ENCODE assay signal across 28 cellular contexts in genomic region chr3:171064461-171064860, GRCh38. TPM values are rescaled to one million over a fixed set of nuclear protein-coding genes. Genes with fewer than 3 reads are reported as not detected.
"Had no signal": no experiment of that assay in that cellular context is flagged by ENCODE, and none has a peak within 500 bp of the region (broad histone marks: within the 10 kb centered on the region; RNA-seq: fewer than 3 reads in every experiment).

No MANE protein-coding gene starts in this region.

- FAIRE-seq: bronchial epithelial cell had no signal

- ATAC-seq: activated CD4-positive, alpha-beta T cell treated with anti-CD3 and anti-CD28 coated beads for 36 hours; body of pancreas had no signal

- H2AFZ ChIP-seq: PC-9 had no signal

- DNase-seq: activated CD4-positive, alpha-beta memory T cell treated with anti-CD3 and anti-CD28 coated beads, Interleukin-2, amount 10 ng/mL, durations not matched to agents 7 days and 5 days; activated CD4-positive, alpha-beta T cell treated with anti-CD3 and anti-CD28 coated beads for 36 hours; activated CD4-positive, alpha-beta T cell treated with anti-CD3 and anti-CD28 coated beads, Interleukin-2, amount 50 U/mL, for 1 hour; activated CD8-positive, alpha-beta memory T cell treated with anti-CD3 and anti-CD28 coated beads, Interleukin-2, amount 50 U/mL, for 4 hours; activated naive CD4-positive, alpha-beta T cell treated with anti-CD3 and anti-CD28 coated beads, Interleukin-2, amount 50 U/mL, for 16 hours; activated naive CD8-positive, alpha-beta T cell treated with anti-CD3 and anti-CD28 coated beads, Interleukin-2, amount 10 ng/mL, durations not matched to agents 7 days and 5 days; activated T-cell treated with anti-CD3 and anti-CD28 coated beads, Interleukin-2, amount 50 U/mL, for 1 hour; adrenal gland; anterior cingulate cortex; body of pancreas; central memory CD4-positive, alpha-beta T cell; KG1; NCI-H1105; NCI-H1436; NCI-H1694 treated with DMSO at 0.1 percent for 48 hours; NCI-H2081; NCI-H446; NCI-H524; PC-9; SK-N-SH; T-helper 1 cell; WERI-Rb-1 had no signal

- H3K4me1 ChIP-seq: adrenal gland, body of pancreas had no signal

- H3K4me3 ChIP-seq: adrenal gland, body of pancreas, PC-9 had no signal

- H3K27ac ChIP-seq: adrenal gland, body of pancreas, PC-9, WERI-Rb-1 had no signal

- H3K27me3 ChIP-seq: adrenal gland, body of pancreas had no signal

- H3K4me2 ChIP-seq: PC-9, SK-N-SH had no signal

- H3K9me3 ChIP-seq: adrenal gland, body of pancreas, SK-N-SH had no signal

- H3K9ac ChIP-seq: SK-N-SH had no signal

- H3K36me3 ChIP-seq: adrenal gland, WERI-Rb-1 had no signal

RNA-seq across cellular contexts. Expression of gene SLC2A2, which starts 37.9 kb away (rescaled TPM):
- total RNA-seq: activated CD4-positive, alpha-beta memory T cell treated with anti-CD3 and anti-CD28 coated beads, Interleukin-2, amount 10 ng/mL, durations not matched to agents 7 days and 5 days; activated CD4-positive, alpha-beta T cell treated with anti-CD3 and anti-CD28 coated beads for 36 hours; activated CD8-positive, alpha-beta memory T cell treated with anti-CD3 and anti-CD28 coated beads for 36 hours; activated naive CD8-positive, alpha-beta T cell treated with anti-CD3 and anti-CD28 coated beads, Interleukin-2, amount 10 ng/mL, durations not matched to agents 7 days and 5 days; bronchial epithelial cell; LHCN-M2; MCF 10A; PC-9; RPMI7951; T-helper 2 cell treated with Interferon-gamma antibody and Interleukin-4, amounts not matched to agents 100 ng/mL and 5 ng/mL, for 36 hours had no signal
- polyA plus RNA-seq: adrenal gland had no signal
